Comparison of ENCODE assay signal across 1 cellular context in genomic region chr17:42920106-42920900, GRCh38.
TF ChIP-seq lines count a peak whose summit lies in the region.

No MANE protein-coding gene starts in this region.

TF ChIP-seq in HepG2, 621 proteins besides CTCF, POLR2A, EP300 and RAD21 (continues in another document):
- peak; percentile 68 for TF ChIP-seq FOXA3 (CRISPR knock-in tag; IDR thresholded peaks at IDR 0.05)
- TF ChIP-seq YEATS4 (CRISPR knock-in tag; IDR thresholded peaks at IDR 0.05; ENCODE audit: borderline replicate concordance) = peak; percentile 14; the same call in 1 of the 2 replicates
- peak; percentile 87 for TF ChIP-seq ESRRA (CRISPR knock-in tag; IDR thresholded peaks at IDR 0.05; ENCODE audit: low read depth)
- peak; percentile 15; the same call in 1 of the 2 replicates for TF ChIP-seq ZNF501 (CRISPR knock-in tag; IDR thresholded peaks at IDR 0.05)
- TF ChIP-seq ATF7-NPFF (CRISPR knock-in tag; IDR thresholded peaks at IDR 0.05; ENCODE audit: low read depth) = no peak
- TF ChIP-seq ZNF484 (CRISPR knock-in tag; IDR thresholded peaks at IDR 0.05; ENCODE audit: borderline replicate concordance, low read depth) = no peak
- TF ChIP-seq ZNF746 (CRISPR knock-in tag; IDR thresholded peaks at IDR 0.05) = peak; percentile 41; the same call in 1 of the 2 replicates
- 0 out of 2 replicates have a peak, but pooled peaks have one; percentile 20 for TF ChIP-seq SMC3 (IDR thresholded peaks at IDR 0.05; ENCODE audit: low read length)
- TF ChIP-seq NFIC (IDR thresholded peaks at IDR 0.05; ENCODE audit: low read length) = no peak; the same call in 1 of the 2 replicates
- TF ChIP-seq MATR3 (CRISPR knock-in tag; IDR thresholded peaks at IDR 0.05) = no peak
- 0 out of 2 replicates have a peak, but pooled peaks have one; percentile 28 for TF ChIP-seq ZXDC (CRISPR knock-in tag; IDR thresholded peaks at IDR 0.05)
- TF ChIP-seq MXD4 (CRISPR knock-in tag; IDR thresholded peaks at IDR 0.05) = no peak
- peak; percentile 79; the same call in 1 of the 2 replicates for TF ChIP-seq ZBTB34 (CRISPR knock-in tag; IDR thresholded peaks at IDR 0.05)
- TF ChIP-seq ZNF619 (CRISPR knock-in tag; IDR thresholded peaks at IDR 0.05) = 0 out of 2 replicates have a peak, but pooled peaks have one; percentile 58
- TF ChIP-seq ZSCAN25 (CRISPR knock-in tag; IDR thresholded peaks at IDR 0.05) = peak; percentile 95
- TF ChIP-seq PREB (CRISPR knock-in tag; IDR thresholded peaks at IDR 0.05) = no peak
- peak; percentile 39 for TF ChIP-seq XRCC5 (optimal IDR thresholded peaks at IDR 0.05; ENCODE audit: low read length)
- no peak for TF ChIP-seq RBM39 (IDR thresholded peaks at IDR 0.05; ENCODE audit: low read depth, low read length, poor library complexity, severe bottlenecking)
- TF ChIP-seq TBX2 (CRISPR knock-in tag; IDR thresholded peaks at IDR 0.05; ENCODE audit: borderline replicate concordance) = 0 out of 2 replicates have a peak, but pooled peaks have one; percentile 51
- peak; percentile 48; the same call in 1 of the 2 replicates for TF ChIP-seq TFAP4 (IDR thresholded peaks at IDR 0.05; ENCODE audit: borderline replicate concordance, low read depth)
- TF ChIP-seq PRDM10 (CRISPR knock-in tag; IDR thresholded peaks at IDR 0.05; ENCODE audit: low read depth) = peak; percentile 66; the same call in 1 of the 2 replicates
- no peak for TF ChIP-seq ZNF101 (CRISPR knock-in tag; IDR thresholded peaks at IDR 0.05; ENCODE audit: borderline replicate concordance, low read depth)
- TF ChIP-seq ZNF136 (CRISPR knock-in tag; IDR thresholded peaks at IDR 0.05; ENCODE audit: low read depth) = no peak
- peak; percentile 20; the same call in 1 of the 2 replicates for TF ChIP-seq RFXAP (CRISPR knock-in tag; IDR thresholded peaks at IDR 0.05; ENCODE audit: borderline replicate concordance)
- 0 out of 2 replicates have a peak, but pooled peaks have one; percentile 32 for TF ChIP-seq THAP9 (CRISPR knock-in tag; IDR thresholded peaks at IDR 0.05; ENCODE audit: borderline replicate concordance)
- TF ChIP-seq MTA1 (CRISPR knock-in tag; IDR thresholded peaks at IDR 0.05; ENCODE audit: borderline replicate concordance) = peak; percentile 75; the same call in 1 of the 2 replicates
- no peak for TF ChIP-seq SP4 (CRISPR knock-in tag; IDR thresholded peaks at IDR 0.05)
- peak; percentile 64 for TF ChIP-seq FOSL2 (CRISPR knock-in tag; IDR thresholded peaks at IDR 0.05)
- TF ChIP-seq PHF8 (CRISPR knock-in tag; IDR thresholded peaks at IDR 0.05) = 0 out of 2 replicates have a peak, but pooled peaks have one; percentile 16
- TF ChIP-seq CREBL2 (CRISPR knock-in tag; IDR thresholded peaks at IDR 0.05; ENCODE audit: borderline replicate concordance) = no peak
- peak; percentile 85 for TF ChIP-seq CEBPG (CRISPR knock-in tag; IDR thresholded peaks at IDR 0.05)
- TF ChIP-seq ZNF543 (CRISPR knock-in tag; IDR thresholded peaks at IDR 0.05) = 0 out of 2 replicates have a peak, but pooled peaks have one; percentile 47
- TF ChIP-seq SNAI1 (CRISPR knock-in tag; IDR thresholded peaks at IDR 0.05; ENCODE audit: borderline replicate concordance) = peak; percentile 38; the same call in 1 of the 2 replicates
- TF ChIP-seq ZBTB26 (CRISPR knock-in tag; IDR thresholded peaks at IDR 0.05; ENCODE audit: borderline replicate concordance) = no peak
- TF ChIP-seq ZNF598 (CRISPR knock-in tag; IDR thresholded peaks at IDR 0.05; ENCODE audit: borderline replicate concordance) = peak; percentile 79
- peak; percentile 48; the same call in 1 of the 2 replicates for TF ChIP-seq HIC2 (CRISPR knock-in tag; IDR thresholded peaks at IDR 0.05; ENCODE audit: low read depth)
- no peak for TF ChIP-seq ZNF333 (CRISPR knock-in tag; IDR thresholded peaks at IDR 0.05; ENCODE audit: borderline replicate concordance)
- TF ChIP-seq ZNF280D (CRISPR knock-in tag; IDR thresholded peaks at IDR 0.05) = no peak
- TF ChIP-seq CREM (IDR thresholded peaks at IDR 0.05) = peak; percentile 52
- TF ChIP-seq CREM (CRISPR knock-in tag; IDR thresholded peaks at IDR 0.05) = no peak
- no peak for TF ChIP-seq ATF1 (CRISPR knock-in tag; IDR thresholded peaks at IDR 0.05)
